Comparison of ENCODE assay signal across 15 cellular contexts in genomic region chrX:96971812-96972211, GRCh38.
A peak's percentile ranks its signal among the peaks of the same experiment; 100 is the strongest.
DNase-seq lines count a peak whose midpoint lies in the region; FAIRE-seq and TF ChIP-seq lines count a peak whose summit lies in the region.
"Had no signal": no experiment of that assay in that cellular context is flagged by ENCODE, and none has a peak within 500 bp of the region (broad histone marks: within the 10 kb centered on the region; RNA-seq: fewer than 3 reads in every experiment).

No MANE protein-coding gene starts in this region.

- H4K20me1 ChIP-seq in OCI-LY3 (ENCODE audit: insufficient read depth, low read length) (no peaks in the 10 kb centered on the region), H1 (replicated peaks in 1 of 2; ENCODE audit: control insufficient read depth in 1 of 2, insufficient read depth in 2 of 2, low read length in 2 of 2) (no peaks in the 10 kb centered on the region)

- no peak overlapping the region for H2BK20ac ChIP-seq in H1 (ENCODE audit: low read length)

- H3K79me1 ChIP-seq in H1 (ENCODE audit: low read depth, low read length): no peaks in the 10 kb centered on the region
- no peaks in the 10 kb centered on the region for H3K79me1 ChIP-seq in mesendoderm (ENCODE audit: low read length)

- H3K27me3 ChIP-seq in OCI-LY3 (ENCODE audit: low read depth, low read length) (no peaks in the 10 kb centered on the region), H1 (replicated peaks in 1 of 4; ENCODE audit: control insufficient read depth in 3 of 4, extremely low read depth in 1 of 4, insufficient read depth in 3 of 4, low read length in 3 of 4) (no peaks in the 10 kb centered on the region), mesendoderm (ENCODE audit: insufficient read depth, low read length, poor library complexity) (no peaks in the 10 kb centered on the region), ovary (no peaks in the 10 kb centered on the region)

- no peak overlapping the region for H2BK120ac ChIP-seq in H1 (replicated peaks; ENCODE audit: low read depth, low read length)
- H2BK120ac ChIP-seq in mesendoderm (ENCODE audit: low read depth, low read length): no peak overlapping the region

- H4K91ac ChIP-seq in H1 (replicated peaks; ENCODE audit: insufficient read length, low read length): no peak overlapping the region

- peak; percentile 12 to 42; a peak in 2 of 4 replicates for TF ChIP-seq RAD21 in H1 (IDR thresholded peaks at IDR 0.05 in 1 of 2, conservative IDR thresholded peaks at IDR 0.05 in 1 of 2; ENCODE audit: low read depth in 2 of 2, low read length in 2 of 2)

- 19% methylated on average over 4 of the region's 4 CpGs; no CpG with 5 or more reads in 1 of the 2 experiments for WGBS in H1 (ENCODE audit: extremely low coverage in 1 of 2, insufficient coverage in 1 of 2, insufficient read length in 1 of 2, insufficient replicate concordance in 2 of 2, low coverage in 1 of 2, low lambda C conversion rate in 2 of 2, missing lambda C conversion rate in 1 of 2), 2 experiments
- no CpG with 5 or more reads among the region's 4 CpGs for WGBS in mesendoderm (ENCODE audit: extremely low coverage, insufficient coverage, low lambda C conversion rate)
- WGBS in ovary, 3 donors: 49 to 54% (median 51%) methylated on average over 4 of the region's 4 CpGs

- H3K27ac ChIP-seq in OCI-LY3 (ENCODE audit: low read length) (no peak overlapping the region), H1 (ENCODE audit: low read depth, low read length) (no peak overlapping the region), mesendoderm (ENCODE audit: low read depth, low read length) (no peak overlapping the region), ovary (no peak overlapping the region)
- H3K27ac ChIP-seq: BLaER1 treated with 17β-estradiol and CSF1 and Interleukin-3, amounts not matched to agents 10 nM and 100 nM had no signal

- no peak overlapping the region for H3K9ac ChIP-seq in OCI-LY3 (ENCODE audit: low read length)
- H3K9ac ChIP-seq in H1 (replicated peaks in 1 of 4; ENCODE audit: extremely low read depth in 1 of 4, low read depth in 3 of 4, low read length in 3 of 4): no peak overlapping the region
- no peak overlapping the region for H3K9ac ChIP-seq in mesendoderm (ENCODE audit: low read length)
- H3K9ac ChIP-seq: BLaER1 treated with 17β-estradiol and CSF1 and Interleukin-3, amounts not matched to agents 10 nM and 100 nM had no signal

- no peak overlapping the region for H3K14ac ChIP-seq in H1 (ENCODE audit: insufficient read length)

- H3K4me3 ChIP-seq in GM12865 (ENCODE audit: low read depth, low read length) (no peak overlapping the region), OCI-LY3 (ENCODE audit: low read length) (no peak overlapping the region), H1 (ENCODE audit: extremely low read depth in 1 of 4, insufficient read depth in 2 of 4, low read depth in 3 of 4, low read length in 4 of 4) (no peak overlapping the region), mesendoderm (ENCODE audit: low read length) (no peak overlapping the region), ovary (no peak overlapping the region)
- H3K4me3 ChIP-seq: BLaER1 treated with 17β-estradiol and CSF1 and Interleukin-3, amounts not matched to agents 10 nM and 100 nM had no signal

- no peaks in the 10 kb centered on the region for H3K23me2 ChIP-seq in H1 (ENCODE audit: low read depth, low read length)

- H3K4ac ChIP-seq in H1 (replicated peaks; ENCODE audit: insufficient read length, low read depth, low read length) (no peak overlapping the region), mesendoderm (ENCODE audit: low read depth, low read length) (no peak overlapping the region)

- H4K8ac ChIP-seq in H1 (ENCODE audit: extremely low read depth, insufficient read depth, low read length) (no peak overlapping the region), mesendoderm (ENCODE audit: low read depth, low read length) (no peak overlapping the region)

- no peaks in the 10 kb centered on the region for H3K36me3 ChIP-seq in OCI-LY3 (replicated peaks; ENCODE audit: low read depth, low read length)
- no peaks in the 10 kb centered on the region for H3K36me3 ChIP-seq in H1 (ENCODE audit: control insufficient read depth in 2 of 4, insufficient read depth in 4 of 4, low read length in 3 of 4)
- H3K36me3 ChIP-seq in mesendoderm (ENCODE audit: control insufficient read depth, insufficient read depth, low read length): no peaks in the 10 kb centered on the region
- H3K36me3 ChIP-seq in ovary: no peaks in the 10 kb centered on the region

- DNase-seq in GM12865 (ENCODE audit: low read depth): peak; percentile 0
- DNase-seq in H1 (ENCODE audit: low read depth in 1 of 2, low spot score in 2 of 2): no peak
- DNase-seq in mesendoderm: peak; percentile 47
- DNase-seq in GM19240 (ENCODE audit: insufficient read length, low spot score): no peak
- DNase-seq in activated CD4-positive, CD25-positive, alpha-beta regulatory T cell (lab: John Stamatoyannopoulos, UW): no peak
- no peak for DNase-seq in NCI-H510A (lab: John Stamatoyannopoulos, UW)
- no peak for DNase-seq in ovary
- DNase-seq: DND-41, MM.1S, NCI-H1092 treated with DMSO at 0.1 percent for 48 hours, NCI-H146, NCI-H2081, NCI-H524 treated with DMSO at 0.1 percent for 48 hours had no signal

- 0 out of 2 replicates have a peak, but pooled peaks cover 5% of the 10 kb centered on the region for H3K4me1 ChIP-seq in OCI-LY3 (ENCODE audit: low read length)
- no peaks in the 10 kb centered on the region for H3K4me1 ChIP-seq in H1 (replicated peaks in 1 of 4; ENCODE audit: control insufficient read depth in 3 of 4, insufficient read depth in 4 of 4, low read length in 3 of 4)
- no peaks in the 10 kb centered on the region for H3K4me1 ChIP-seq in mesendoderm (ENCODE audit: control insufficient read depth, low read depth, low read length)
- no peaks in the 10 kb centered on the region for H3K4me1 ChIP-seq in ovary (ENCODE audit: insufficient read depth)
- H3K4me1 ChIP-seq: BLaER1 treated with 17β-estradiol and CSF1 and Interleukin-3, amounts not matched to agents 10 nM and 100 nM had no signal

- TF ChIP-seq EP300 in H1 (IDR thresholded peaks at IDR 0.05; ENCODE audit: borderline replicate concordance in 1 of 2, low read depth in 2 of 2, low read length in 2 of 2) (no peak), ovary (IDR thresholded peaks at IDR 0.05) (no peak)

- H2AFZ ChIP-seq in OCI-LY3 (ENCODE audit: low read depth, low read length): no peak overlapping the region; the same call in 1 of the 2 replicates
- H2AFZ ChIP-seq in H1 (ENCODE audit: low read length): no peak overlapping the region

- peak overlapping the region; percentile 43 for H3K4me2 ChIP-seq in OCI-LY3 (ENCODE audit: low read length)
- H3K4me2 ChIP-seq in H1 (ENCODE audit: insufficient read depth in 1 of 2, low read depth in 2 of 2, low read length in 2 of 2): no peak overlapping the region
- H3K4me2 ChIP-seq in mesendoderm (ENCODE audit: low read length): no peak overlapping the region
- H3K4me2 ChIP-seq: BLaER1 treated with 17β-estradiol and CSF1 and Interleukin-3, amounts not matched to agents 10 nM and 100 nM had no signal

- H2BK5ac ChIP-seq in H1 (ENCODE audit: low read depth, low read length) (no peak overlapping the region), mesendoderm (ENCODE audit: low read length) (no peak overlapping the region)

- intact Hi-C loops in ovary (cut with DNase I): no loop called here

- H2BK12ac ChIP-seq in H1 (ENCODE audit: low read depth, low read length): no peak overlapping the region

- H3K23ac ChIP-seq in H1 (ENCODE audit: insufficient read length) (no peak overlapping the region), mesendoderm (ENCODE audit: low read length) (no peak overlapping the region)

- H3K79me2 ChIP-seq in OCI-LY3 (ENCODE audit: low read length): no peaks in the 10 kb centered on the region
- H3K79me2 ChIP-seq in H1 (ENCODE audit: control insufficient read depth in 1 of 2, insufficient read depth in 2 of 2, low read length in 2 of 2): no peaks in the 10 kb centered on the region
- H3K79me2 ChIP-seq in mesendoderm (ENCODE audit: control insufficient read depth, insufficient read depth, low read length): no peaks in the 10 kb centered on the region

- H2AK5ac ChIP-seq in H1 (ENCODE audit: low read depth, low read length): no peak overlapping the region
- H2AK5ac ChIP-seq in mesendoderm (ENCODE audit: low read length): no peak overlapping the region

- TF ChIP-seq POLR2A in H1 (IDR thresholded peaks at IDR 0.05; ENCODE audit: control extremely low read depth in 1 of 2, low read depth in 2 of 2, low read length in 2 of 2): no peak
- no peak for TF ChIP-seq POLR2A in ovary (IDR thresholded peaks at IDR 0.05)

- TF ChIP-seq CTCF in GM12865 (IDR thresholded peaks at IDR 0.05; ENCODE audit: insufficient read depth, low read depth, low read length, missing control alignments): no peak
- peak; percentile 32; the same call in 1 of the 2 replicates for TF ChIP-seq CTCF in OCI-LY3 (IDR thresholded peaks at IDR 0.05; ENCODE audit: low read depth, low read length)
- peak in 1 of 3 experiments; percentile 19; a peak in 1 of 4 replicates for TF ChIP-seq CTCF in H1 (IDR thresholded peaks at IDR 0.05; ENCODE audit: control extremely low read depth in 1 of 3, insufficient read depth in 1 of 3, low read depth in 1 of 3, low read length in 3 of 3)
- TF ChIP-seq CTCF in ovary (IDR thresholded peaks at IDR 0.05): no peak

- H3K18ac ChIP-seq in H1 (ENCODE audit: extremely low read depth, low read length): no peak overlapping the region
- H3K18ac ChIP-seq in mesendoderm (ENCODE audit: low read length): no peak overlapping the region

- POLR2A ChIA-PET in H1 (lab: Charles Lee; ENCODE audit: partially characterized antibody): no interaction called here

- CTCF ChIA-PET in H1 (lab: Charles Lee; ENCODE audit: partially characterized antibody): interaction anchor here (0.8 to 1.5 kb wide), 3 partner anchors 25 to 238 kb away, joined by 3 to 6 read pairs (median 4); no protein-coding TSS in a partner anchor

- FAIRE-seq in H1 (lab: Jason Lieb, UNC): peak; percentile 95

- H2BK15ac ChIP-seq in H1 (ENCODE audit: low read length): no peak overlapping the region
- no peak overlapping the region for H2BK15ac ChIP-seq in mesendoderm (replicated peaks; ENCODE audit: low read depth)

- H3K56ac ChIP-seq in H1 (replicated peaks; ENCODE audit: insufficient read length, low read depth, low read length): no peak overlapping the region
- no peak overlapping the region for H3K56ac ChIP-seq in mesendoderm (ENCODE audit: low read length)

- H3K9me3 ChIP-seq in OCI-LY3 (ENCODE audit: insufficient read depth, low read length): no peaks in the 10 kb centered on the region
- H3K9me3 ChIP-seq in H1 (ENCODE audit: insufficient read depth in 2 of 2, low read depth in 1 of 2, low read length in 1 of 2): no peaks in the 10 kb centered on the region
- no peaks in the 10 kb centered on the region for H3K9me3 ChIP-seq in ovary

- H4K5ac ChIP-seq in H1 (ENCODE audit: insufficient read length, low read depth, low read length) (no peak overlapping the region), mesendoderm (ENCODE audit: low read length) (no peak overlapping the region)

Comparison
In these comparisons a context has a peak if more than half of its experiments do, and no peak if none do; other contexts are left out.
1. DNase-seq: peak in GM12865 (single experiment) and mesendoderm (single experiment); none in H1 (0 of 2), GM19240 (single experiment), activated CD4-positive, CD25-positive, alpha-beta regulatory T cell (0 of 4), NCI-H510A (single experiment) and ovary (0 of 5).